ENCODE assay signal across 1 cellular context in the genomic region with DNA sequence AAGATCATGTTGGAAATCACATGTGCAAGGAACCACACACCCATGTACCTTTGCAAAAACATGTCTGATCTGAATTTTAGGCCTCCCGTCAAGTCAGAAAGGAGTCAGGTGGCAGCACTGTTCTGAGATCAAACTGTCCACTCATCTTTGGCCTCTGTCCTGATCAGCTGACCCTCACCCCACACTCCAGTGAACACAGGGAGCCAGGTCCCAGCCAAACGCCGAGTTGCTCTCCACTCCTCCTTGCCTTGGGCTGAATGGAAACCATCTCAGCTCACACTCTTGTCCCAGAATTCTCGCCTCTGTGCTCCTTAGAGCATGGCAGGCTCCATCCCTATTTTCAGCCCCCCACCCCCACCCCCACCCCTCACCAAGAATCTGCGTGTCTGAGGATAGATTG.
TF ChIP-seq lines count a peak whose summit lies in the region.

No MANE protein-coding gene starts in this region.

TF ChIP-seq in GM23338, 12 proteins besides CTCF, POLR2A, EP300 and RAD21 (continued from another document):
- TF ChIP-seq ZNF462 (CRISPR knock-in tag; IDR thresholded peaks at IDR 0.05), result no peak
- TF ChIP-seq STAT1 (IDR thresholded peaks at IDR 0.05; ENCODE audit: unreplicated experiment), result no peak
- no peak for TF ChIP-seq REST (IDR thresholded peaks at IDR 0.05; ENCODE audit: unreplicated experiment)
